17 cellular contexts compared by ENCODE assay signal in genomic region chr15:42804739-42805138, GRCh38.
A peak's percentile ranks its signal among the peaks of the same experiment; 100 is the strongest.
DNase-seq lines count a peak whose midpoint lies in the region; ATAC-seq and TF ChIP-seq lines count a peak whose summit lies in the region.
"Had no signal": no experiment of that assay in that cellular context is flagged by ENCODE, and none has a peak within 500 bp of the region (broad histone marks: within the 10 kb centered on the region; RNA-seq: fewer than 3 reads in every experiment).

No MANE protein-coding gene starts in this region.

- no peaks in the 10 kb centered on the region for H3K36me3 ChIP-seq in GM23338 (ENCODE audit: insufficient read depth)
- H3K36me3 ChIP-seq in osteoblast (ENCODE audit: insufficient read depth, low read length): peaks cover under 1% of the 10 kb centered on the region
- H3K36me3 ChIP-seq in CD4-positive, alpha-beta memory T cell (ENCODE audit: insufficient read depth, low read length): no peaks in the 10 kb centered on the region

- no peaks in the 10 kb centered on the region for H3K9me3 ChIP-seq in osteoblast (ENCODE audit: low read depth, low read length)
- no peaks in the 10 kb centered on the region for H3K9me3 ChIP-seq in CD4-positive, alpha-beta memory T cell (ENCODE audit: control insufficient read depth in 1 of 2, low read length in 2 of 2)
- H3K9me3 ChIP-seq: BLaER1 treated with 17β-estradiol and CSF1 and Interleukin-3, amounts not matched to agents 10 nM and 100 nM had no signal

- intact Hi-C loops in CD4-positive, alpha-beta memory T cell (cut with micrococcal nuclease): no loop called here

- H3K4me2 ChIP-seq in GM23338 (no peak overlapping the region), osteoblast (ENCODE audit: insufficient read depth, low read length) (no peak overlapping the region)
- H3K4me2 ChIP-seq: BLaER1 treated with 17β-estradiol and CSF1 and Interleukin-3, amounts not matched to agents 10 nM and 100 nM had no signal

- H3K27ac Mint-ChIP-seq in GM23338 (no peak overlapping the region), T-cell (no peak overlapping the region)
- no peak overlapping the region for H3K27ac Mint-ChIP-seq in CD4-positive, alpha-beta memory T cell

- no peak for DNase-seq in GM23338 (ENCODE audit: low spot score)
- DNase-seq in NCI-H82 treated with DMSO at 0.1 percent for 48 hours (lab: John Stamatoyannopoulos, UW; ENCODE audit: unreplicated experiment): peak; percentile 13
- peak; percentile 5 for DNase-seq in fibroblast of mammary gland (ENCODE audit: low read depth)
- DNase-seq in osteoblast (ENCODE audit: insufficient read length, low spot score, missing footprints): peak; percentile 65
- no peak for DNase-seq in CD4-positive, alpha-beta memory T cell
- DNase-seq in T-cell: no peak
- no peak for DNase-seq in stimulated activated naive CD4-positive, alpha-beta T cell (lab: John Stamatoyannopoulos, UW)
- DNase-seq: 8988T; Calu3; CD4-positive, CD25-positive, alpha-beta regulatory T cell; DMS79; EL; H7; KBM-7 had no signal

- no peaks in the 10 kb centered on the region for H3F3A ChIP-seq in GM23338 (replicated peaks; ENCODE audit: low read depth)

- H3K4me3 Mint-ChIP-seq in GM23338 (no peak overlapping the region), T-cell (no peak overlapping the region)
- H3K4me3 Mint-ChIP-seq in CD4-positive, alpha-beta memory T cell: no peak overlapping the region
- H3K4me3 Mint-ChIP-seq: CD4-positive, CD25-positive, alpha-beta regulatory T cell had no signal

- H3K9me3 Mint-ChIP-seq in GM23338 (no peaks in the 10 kb centered on the region), T-cell (no peaks in the 10 kb centered on the region)
- peaks cover 0 to 2% (median 0%) of the 10 kb centered on the region in 8 donors for H3K9me3 Mint-ChIP-seq in CD4-positive, alpha-beta memory T cell
- H3K9me3 Mint-ChIP-seq: CD4-positive, CD25-positive, alpha-beta regulatory T cell had no signal

- TF ChIP-seq CTCF in GM23338 (conservative IDR thresholded peaks at IDR 0.05; ENCODE audit: low read depth in 2 of 2) (no peak), fibroblast of mammary gland (conservative IDR thresholded peaks at IDR 0.05; ENCODE audit: control insufficient read depth, insufficient read depth, low read depth, low read length) (no peak), osteoblast (IDR thresholded peaks at IDR 0.05; ENCODE audit: extremely low read depth, low read depth, low read length) (no peak)

- H3K79me2 ChIP-seq in GM23338 (replicated peaks; ENCODE audit: insufficient read depth) (no peaks in the 10 kb centered on the region), osteoblast (ENCODE audit: insufficient read depth, low read length) (no peaks in the 10 kb centered on the region)

- H2AFZ ChIP-seq in GM23338 (no peak overlapping the region), osteoblast (ENCODE audit: low read length) (no peak overlapping the region)

- H3K27me3 Mint-ChIP-seq in GM23338 (ENCODE audit: insufficient read depth, low read depth, poor library complexity): peaks cover 6% of the 10 kb centered on the region
- H3K27me3 Mint-ChIP-seq in CD4-positive, alpha-beta memory T cell: no peaks in the 10 kb centered on the region
- no peaks in the 10 kb centered on the region for H3K27me3 Mint-ChIP-seq in T-cell
- H3K27me3 Mint-ChIP-seq: CD4-positive, CD25-positive, alpha-beta regulatory T cell had no signal

- no peaks in the 10 kb centered on the region for H3K9me2 ChIP-seq in GM23338 (ENCODE audit: insufficient read depth)

- ATAC-seq in GM23338 (no peak), HG03521 (IDR thresholded peaks at IDR 0.05; ENCODE audit: unreplicated experiment) (no peak), T-cell (replicated peaks in 1 of 4) (no peak)

- H3K27me3 ChIP-seq in GM23338 (ENCODE audit: insufficient read depth): no peaks in the 10 kb centered on the region
- H3K27me3 ChIP-seq in osteoblast (ENCODE audit: insufficient read depth, low read length): no peaks in the 10 kb centered on the region
- no peaks in the 10 kb centered on the region for H3K27me3 ChIP-seq in CD4-positive, alpha-beta memory T cell (ENCODE audit: insufficient read depth, low read length)
- H3K27me3 ChIP-seq: BLaER1 treated with 17β-estradiol and CSF1 and Interleukin-3, amounts not matched to agents 10 nM and 100 nM had no signal

- CTCF ChIA-PET in CD4-positive, alpha-beta memory T cell (lab: Charles Lee; ENCODE audit: partially characterized antibody): interaction anchor here (0.6 kb wide), 1 partner anchor 122 kb away, joined by 3 read pairs; no protein-coding TSS in a partner anchor
- CTCF ChIA-PET in T-cell (lab: Charles Lee): no interaction called here

- H3K4me1 ChIP-seq in GM23338 (ENCODE audit: insufficient read depth) (no peaks in the 10 kb centered on the region), osteoblast (ENCODE audit: insufficient read depth, low read length) (no peaks in the 10 kb centered on the region)
- no peaks in the 10 kb centered on the region for H3K4me1 ChIP-seq in CD4-positive, alpha-beta memory T cell (ENCODE audit: insufficient read depth, low read length)
- H3K4me1 ChIP-seq: BLaER1 treated with 17β-estradiol and CSF1 and Interleukin-3, amounts not matched to agents 10 nM and 100 nM had no signal

- peaks cover 4% of the 10 kb centered on the region; the same call in 1 of the 2 replicates for H4K20me1 ChIP-seq in GM23338 (replicated peaks; ENCODE audit: insufficient read depth)
- H4K20me1 ChIP-seq in osteoblast (ENCODE audit: insufficient read depth, low read length): peaks cover 2% of the 10 kb centered on the region

- H3K27ac ChIP-seq in GM23338 (ENCODE audit: low read depth): 0 out of 2 replicates have a peak overlapping the region, but pooled peaks have one; percentile 26
- H3K27ac ChIP-seq in osteoblast (ENCODE audit: low read depth, low read length): no peak overlapping the region
- H3K27ac ChIP-seq in CD4-positive, alpha-beta memory T cell (ENCODE audit: low read depth, low read length): no peak overlapping the region
- H3K27ac ChIP-seq: BLaER1 treated with 17β-estradiol and CSF1 and Interleukin-3, amounts not matched to agents 10 nM and 100 nM; HL-60 had no signal

- H3K4me3 ChIP-seq in GM23338 (no peak overlapping the region), fibroblast of mammary gland (ENCODE audit: control insufficient read depth, low read depth, low read length) (no peak overlapping the region), osteoblast (ENCODE audit: insufficient read depth, low read length) (no peak overlapping the region)
- no peak overlapping the region for H3K4me3 ChIP-seq in CD4-positive, alpha-beta memory T cell (ENCODE audit: low read length in 2 of 2)
- H3K4me3 ChIP-seq: BLaER1 treated with 17β-estradiol and CSF1 and Interleukin-3, amounts not matched to agents 10 nM and 100 nM had no signal

- H3K36me3 Mint-ChIP-seq in GM23338 (ENCODE audit: low read depth) (peaks cover 6% of the 10 kb centered on the region; the same call in 2 of the 3 replicates), T-cell (peaks cover 53% of the 10 kb centered on the region)
- peaks cover 40 to 53% of the 10 kb centered on the region in 2 donors for H3K36me3 Mint-ChIP-seq in CD4-positive, alpha-beta memory T cell

- POLR2A ChIA-PET in CD4-positive, alpha-beta memory T cell (lab: Charles Lee; ENCODE audit: partially characterized antibody): no interaction called here
- POLR2A ChIA-PET in T-cell (lab: Charles Lee): no interaction called here

- H3K4me1 Mint-ChIP-seq in GM23338 (no peaks in the 10 kb centered on the region), T-cell (no peaks in the 10 kb centered on the region)
- H3K4me1 Mint-ChIP-seq in CD4-positive, alpha-beta memory T cell: no peaks in the 10 kb centered on the region

TF ChIP-seq in GM23338, 12 proteins besides CTCF, POLR2A, EP300 and RAD21 (continues in another document):
- no peak for TF ChIP-seq STAT1 (IDR thresholded peaks at IDR 0.05; ENCODE audit: unreplicated experiment)
- TF ChIP-seq JUNB (IDR thresholded peaks at IDR 0.05; ENCODE audit: unreplicated experiment): no peak
- TF ChIP-seq CREB1 (CRISPR knock-in tag; IDR thresholded peaks at IDR 0.05; ENCODE audit: low read depth): no peak
- TF ChIP-seq, protein P1, sequence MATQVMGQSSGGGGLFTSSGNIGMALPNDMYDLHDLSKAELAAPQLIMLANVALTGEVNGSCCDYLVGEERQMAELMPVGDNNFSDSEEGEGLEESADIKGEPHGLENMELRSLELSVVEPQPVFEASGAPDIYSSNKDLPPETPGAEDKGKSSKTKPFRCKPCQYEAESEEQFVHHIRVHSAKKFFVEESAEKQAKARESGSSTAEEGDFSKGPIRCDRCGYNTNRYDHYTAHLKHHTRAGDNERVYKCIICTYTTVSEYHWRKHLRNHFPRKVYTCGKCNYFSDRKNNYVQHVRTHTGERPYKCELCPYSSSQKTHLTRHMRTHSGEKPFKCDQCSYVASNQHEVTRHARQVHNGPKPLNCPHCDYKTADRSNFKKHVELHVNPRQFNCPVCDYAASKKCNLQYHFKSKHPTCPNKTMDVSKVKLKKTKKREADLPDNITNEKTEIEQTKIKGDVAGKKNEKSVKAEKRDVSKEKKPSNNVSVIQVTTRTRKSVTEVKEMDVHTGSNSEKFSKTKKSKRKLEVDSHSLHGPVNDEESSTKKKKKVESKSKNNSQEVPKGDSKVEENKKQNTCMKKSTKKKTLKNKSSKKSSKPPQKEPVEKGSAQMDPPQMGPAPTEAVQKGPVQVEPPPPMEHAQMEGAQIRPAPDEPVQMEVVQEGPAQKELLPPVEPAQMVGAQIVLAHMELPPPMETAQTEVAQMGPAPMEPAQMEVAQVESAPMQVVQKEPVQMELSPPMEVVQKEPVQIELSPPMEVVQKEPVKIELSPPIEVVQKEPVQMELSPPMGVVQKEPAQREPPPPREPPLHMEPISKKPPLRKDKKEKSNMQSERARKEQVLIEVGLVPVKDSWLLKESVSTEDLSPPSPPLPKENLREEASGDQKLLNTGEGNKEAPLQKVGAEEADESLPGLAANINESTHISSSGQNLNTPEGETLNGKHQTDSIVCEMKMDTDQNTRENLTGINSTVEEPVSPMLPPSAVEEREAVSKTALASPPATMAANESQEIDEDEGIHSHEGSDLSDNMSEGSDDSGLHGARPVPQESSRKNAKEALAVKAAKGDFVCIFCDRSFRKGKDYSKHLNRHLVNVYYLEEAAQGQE (IDR thresholded peaks at IDR 0.05; ENCODE audit: unreplicated experiment): no peak
- no peak for TF ChIP-seq EZH2 (IDR thresholded peaks at IDR 0.05; ENCODE audit: low read depth, unreplicated experiment)
- no peak for TF ChIP-seq ZNF331 (CRISPR knock-in tag; IDR thresholded peaks at IDR 0.05; ENCODE audit: low read depth)
- no peak for TF ChIP-seq NANOG (IDR thresholded peaks at IDR 0.05; ENCODE audit: borderline replicate concordance)
- no peak for TF ChIP-seq ETS1 (IDR thresholded peaks at IDR 0.05)

Comparison
In these comparisons a context has a peak if more than half of its experiments do, and no peak if none do; other contexts are left out.
1. DNase-seq: peak in NCI-H82 treated with DMSO at 0.1 percent for 48 hours (single experiment), fibroblast of mammary gland (single experiment) and osteoblast (single experiment); none in GM23338 (single experiment), CD4-positive, alpha-beta memory T cell (0 of 5), T-cell (0 of 34) and stimulated activated naive CD4-positive, alpha-beta T cell (0 of 6).